In the genomic region with DNA sequence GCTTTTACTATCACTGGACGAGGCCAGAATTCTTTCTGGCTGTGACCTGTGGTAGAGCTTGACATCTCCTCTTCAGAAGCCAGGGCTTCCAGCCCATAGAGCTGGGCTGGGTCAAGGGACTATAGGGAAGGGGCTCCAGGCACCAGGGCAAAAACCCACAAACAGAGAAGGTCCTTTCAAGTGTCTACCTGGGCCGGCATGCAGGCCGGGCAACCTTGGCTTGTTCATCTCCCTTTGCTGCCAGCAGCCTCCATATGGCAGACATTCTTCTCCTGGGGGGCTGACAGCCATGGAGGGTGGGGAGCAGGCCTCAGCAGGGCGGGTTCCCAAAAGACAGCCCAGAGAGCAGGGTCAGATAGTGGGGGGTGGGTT, we compare ENCODE assay signal across 8 cellular contexts. TPM values are rescaled to one million over a fixed set of nuclear protein-coding genes. Genes with fewer than 3 reads are reported as not detected.
DNase-seq lines count a peak whose midpoint lies in the region; ATAC-seq, FAIRE-seq and TF ChIP-seq lines count a peak whose summit lies in the region.
"Not testable (repeated sequence)": the region's sequence is repeated elsewhere in the genome, so short reads cannot be mapped to it uniquely, and the experiment has no call there.

No MANE protein-coding gene starts in this region.

- POLR2A ChIA-PET in HepG2 (lab: Yijun Ruan, JAX) = interaction anchor here (0.8 to 1.2 kb wide), 3 partner anchors 22 to 110 kb away, joined by 3 to 4 read pairs (median 3); a partner anchor contains a TSS

- not testable (repeated sequence) for H3K79me2 ChIP-seq in HepG2 (ENCODE audit: insufficient read depth, low read length)

- not testable (repeated sequence) for H4K20me1 ChIP-seq in HepG2 (ENCODE audit: insufficient read depth, low read length)

- not testable (repeated sequence) for TF ChIP-seq CTCF in CD14-positive monocyte (IDR thresholded peaks at IDR 0.05); HepG2 (CRISPR knock-in tag; IDR thresholded peaks at IDR 0.05); nephron progenitor cell (IDR thresholded peaks at IDR 0.05)

- H3K9ac ChIP-seq in HUES48 (ENCODE audit: low read depth, low read length); HepG2 (ENCODE audit: insufficient read depth, low read depth, low read length): not testable (repeated sequence)

- peak overlapping the region; percentile 97 for H3K4me2 ChIP-seq in HepG2 (ENCODE audit: low read depth, low read length)

- H3K9me3 ChIP-seq in HUES48 (ENCODE audit: control insufficient read depth, insufficient read depth, low read length); effector memory CD4-positive, alpha-beta T cell (ENCODE audit: control insufficient read depth, low read length); HepG2 (ENCODE audit: low read length): not testable (repeated sequence)

- FAIRE-seq in HepG2 (lab: Jason Lieb, UNC) = not testable (repeated sequence)

- peak overlapping the region; percentile 29 for H3K27ac ChIP-seq in HUES48 (ENCODE audit: low read depth, low read length)
- not testable (repeated sequence) for H3K27ac ChIP-seq in effector memory CD4-positive, alpha-beta T cell (ENCODE audit: insufficient read depth, low read length, poor library complexity, severe bottlenecking); HepG2 (ENCODE audit: extremely low read length, insufficient read depth, low read length)

- H3K4me1 Mint-ChIP-seq in CD14-positive monocyte (peaks cover 29% of the 10 kb centered on the region), nephron progenitor cell (peaks cover 29% of the 10 kb centered on the region)
- peaks cover 17% of the 10 kb centered on the region for H3K4me1 Mint-ChIP-seq in T-helper 1 cell treated with Interleukin-12 subunit alpha and Interleukin-12 subunit beta and Interleukin-4 antibody, amounts not matched to agents 30 μg/mL and 1 μg/mL, for 36 hours (ENCODE audit: low read depth)
- peaks cover 56% of the 10 kb centered on the region for H3K4me1 Mint-ChIP-seq in activated naive CD4-positive, alpha-beta T cell treated with anti-CD3 and anti-CD28 coated beads, Interleukin-2, amount 10 ng/mL, durations not matched to agents 7 days and 5 days
- peaks cover 30 to 56% of the 10 kb centered on the region in 2 donors for H3K4me1 Mint-ChIP-seq in stimulated activated naive B cell treated with anti-CD40 and anti-IgM and Interleukin-4, amounts not matched to agents 10 μg/mL and 1 μg/mL and 100 μg/mL, for 72 hours

- BruUV-seq in HepG2 (replicated peaks; lab: Mats Ljungman, UMichigan) = not testable (repeated sequence)

- CTCF ChIA-PET in activated naive CD4-positive, alpha-beta T cell treated with anti-CD3 and anti-CD28 coated beads, Interleukin-2, amount 10 ng/mL, durations not matched to agents 7 days and 5 days (lab: Charles Lee); HepG2 (lab: Yijun Ruan, JAX; ENCODE audit: low intra/inter-chr PET ratio, low total read pairs): not testable (repeated sequence)

- H2AFZ ChIP-seq in HepG2 (ENCODE audit: low read length) = not testable (repeated sequence)

- H3K27ac Mint-ChIP-seq in CD14-positive monocyte = peak overlapping the region in 2 of 7 donors; percentile 25 to 74
- not testable (repeated sequence) for H3K27ac Mint-ChIP-seq in T-helper 1 cell treated with Interleukin-12 subunit alpha and Interleukin-12 subunit beta and Interleukin-4 antibody, amounts not matched to agents 30 μg/mL and 1 μg/mL, for 36 hours; nephron progenitor cell
- H3K27ac Mint-ChIP-seq in activated naive CD4-positive, alpha-beta T cell treated with anti-CD3 and anti-CD28 coated beads, Interleukin-2, amount 10 ng/mL, durations not matched to agents 7 days and 5 days = peak overlapping the region; percentile 64
- peak overlapping the region; percentile 62 for H3K27ac Mint-ChIP-seq in stimulated activated naive B cell treated with anti-CD40 and anti-IgM and Interleukin-4, amounts not matched to agents 10 μg/mL and 1 μg/mL and 100 μg/mL, for 72 hours

- in situ Hi-C loops in HepG2 (cut with HindIII; ENCODE audit: extremely low pct_ligation_motif_present, low pct_unique_long_range_greater_than_20kb) = not testable (repeated sequence)

- H3K4me3 ChIP-seq in HUES48 (ENCODE audit: low read depth, low read length) (peak overlapping the region; percentile 70; the same call in 1 of the 2 replicates), HepG2 (replicated peaks in 1 of 3; ENCODE audit: insufficient read depth in 1 of 3, low read depth in 2 of 3, low read length in 3 of 3) (peak overlapping the region in 2 of 3 experiments; percentile 69 to 78; a peak in 3 of 6 replicates)
- H3K4me3 ChIP-seq in effector memory CD4-positive, alpha-beta T cell (ENCODE audit: insufficient read depth, low read depth, low read length, poor library complexity, severe bottlenecking) = peak overlapping the region; percentile 45

- not testable (repeated sequence) for H3K9me3 Mint-ChIP-seq in CD14-positive monocyte; T-helper 1 cell treated with Interleukin-12 subunit alpha and Interleukin-12 subunit beta and Interleukin-4 antibody, amounts not matched to agents 30 μg/mL and 1 μg/mL, for 36 hours; activated naive CD4-positive, alpha-beta T cell treated with anti-CD3 and anti-CD28 coated beads, Interleukin-2, amount 10 ng/mL, durations not matched to agents 7 days and 5 days; nephron progenitor cell; stimulated activated naive B cell treated with anti-CD40 and anti-IgM and Interleukin-4, amounts not matched to agents 10 μg/mL and 1 μg/mL and 100 μg/mL, for 72 hours

- not testable (repeated sequence) for H3K27me3 Mint-ChIP-seq in CD14-positive monocyte (ENCODE audit: low read depth in 3 of 3); T-helper 1 cell treated with Interleukin-12 subunit alpha and Interleukin-12 subunit beta and Interleukin-4 antibody, amounts not matched to agents 30 μg/mL and 1 μg/mL, for 36 hours (ENCODE audit: low read depth); nephron progenitor cell (ENCODE audit: low read depth, poor library complexity); stimulated activated naive B cell treated with anti-CD40 and anti-IgM and Interleukin-4, amounts not matched to agents 10 μg/mL and 1 μg/mL and 100 μg/mL, for 72 hours
- peaks cover 25% of the 10 kb centered on the region for H3K27me3 Mint-ChIP-seq in activated naive CD4-positive, alpha-beta T cell treated with anti-CD3 and anti-CD28 coated beads, Interleukin-2, amount 10 ng/mL, durations not matched to agents 7 days and 5 days

- peak overlapping the region; percentile 73 to 85 for H3K4me3 Mint-ChIP-seq in CD14-positive monocyte
- peak overlapping the region; percentile 53 for H3K4me3 Mint-ChIP-seq in T-helper 1 cell treated with Interleukin-12 subunit alpha and Interleukin-12 subunit beta and Interleukin-4 antibody, amounts not matched to agents 30 μg/mL and 1 μg/mL, for 36 hours
- peak overlapping the region; percentile 68 for H3K4me3 Mint-ChIP-seq in activated naive CD4-positive, alpha-beta T cell treated with anti-CD3 and anti-CD28 coated beads, Interleukin-2, amount 10 ng/mL, durations not matched to agents 7 days and 5 days
- H3K4me3 Mint-ChIP-seq in nephron progenitor cell = peak overlapping the region; percentile 75
- H3K4me3 Mint-ChIP-seq in stimulated activated naive B cell treated with anti-CD40 and anti-IgM and Interleukin-4, amounts not matched to agents 10 μg/mL and 1 μg/mL and 100 μg/mL, for 72 hours = peak overlapping the region; percentile 51 to 78

- DNase-seq in CD14-positive monocyte (ENCODE audit: low spot score); activated naive CD4-positive, alpha-beta T cell treated with anti-CD3 and anti-CD28 coated beads, Interleukin-2, amount 10 ng/mL, durations not matched to agents 7 days and 5 days; effector memory CD4-positive, alpha-beta T cell; HepG2 (ENCODE audit: low spot score); nephron progenitor cell; stimulated activated naive B cell treated with anti-CD40 and anti-IgM and Interleukin-4, amounts not matched to agents 10 μg/mL and 1 μg/mL and 100 μg/mL, for 72 hours: not testable (repeated sequence)

- H3K36me3 Mint-ChIP-seq in CD14-positive monocyte; T-helper 1 cell treated with Interleukin-12 subunit alpha and Interleukin-12 subunit beta and Interleukin-4 antibody, amounts not matched to agents 30 μg/mL and 1 μg/mL, for 36 hours (ENCODE audit: low read depth); activated naive CD4-positive, alpha-beta T cell treated with anti-CD3 and anti-CD28 coated beads, Interleukin-2, amount 10 ng/mL, durations not matched to agents 7 days and 5 days; nephron progenitor cell (ENCODE audit: low read depth): not testable (repeated sequence)
- H3K36me3 Mint-ChIP-seq in stimulated activated naive B cell treated with anti-CD40 and anti-IgM and Interleukin-4, amounts not matched to agents 10 μg/mL and 1 μg/mL and 100 μg/mL, for 72 hours = peaks cover 12 to 17% of the 10 kb centered on the region in 2 donors

- not testable (repeated sequence) for ATAC-seq in HepG2; stimulated activated naive B cell treated with anti-CD40 and anti-IgM and Interleukin-4, amounts not matched to agents 10 μg/mL and 1 μg/mL and 100 μg/mL, for 72 hours (replicated peaks)

- not testable (repeated sequence) for TF ChIP-seq POLR2A in HepG2 (IDR thresholded peaks at IDR 0.05; ENCODE audit: insufficient read depth in 1 of 2, low read depth in 2 of 2, low read length in 2 of 2)

- not testable (repeated sequence) for H3K27me3 ChIP-seq in HUES48 (ENCODE audit: control insufficient read depth, insufficient read depth, low read length); effector memory CD4-positive, alpha-beta T cell (replicated peaks; ENCODE audit: control insufficient read depth, insufficient read depth, low read length, poor library complexity, severe bottlenecking); HepG2 (ENCODE audit: control insufficient read depth in 1 of 2, insufficient read depth in 2 of 2, low read length in 2 of 2)

- intact Hi-C loops in CD14-positive monocyte (cut with micrococcal nuclease) = not testable (repeated sequence)
- intact Hi-C loops in HepG2 (cut with micrococcal nuclease; ENCODE audit: unreplicated experiment) = loop anchor here (10.0 kb wide), 1 partner anchor 63 kb away; no protein-coding TSS in a partner anchor

- TF ChIP-seq EP300 in HepG2 (IDR thresholded peaks at IDR 0.05; ENCODE audit: low read depth in 2 of 2, low read length in 2 of 2); HepG2 (CRISPR knock-in tag; IDR thresholded peaks at IDR 0.05; ENCODE audit: borderline replicate concordance): not testable (repeated sequence)

- 50% methylated on average over 1 of the region's 4 CpGs for WGBS in HepG2 (ENCODE audit: low lambda C conversion rate)

- not testable (repeated sequence) for TF ChIP-seq RAD21 in HepG2 (CRISPR knock-in tag; IDR thresholded peaks at IDR 0.05)

- H3K4me1 ChIP-seq in HUES48 (ENCODE audit: control insufficient read depth, insufficient read depth, low read length) = not testable (repeated sequence)
- peaks cover 16% of the 10 kb centered on the region for H3K4me1 ChIP-seq in effector memory CD4-positive, alpha-beta T cell (ENCODE audit: control insufficient read depth, insufficient read depth, low read length, poor library complexity, severe bottlenecking)
- peaks cover 66% of the 10 kb centered on the region for H3K4me1 ChIP-seq in HepG2 (ENCODE audit: insufficient read depth, low read length)

- not testable (repeated sequence) for H3K36me3 ChIP-seq in HUES48 (ENCODE audit: control insufficient read depth, insufficient read depth, low read length); effector memory CD4-positive, alpha-beta T cell (ENCODE audit: control insufficient read depth, insufficient read depth, low read length); HepG2 (replicated peaks in 1 of 2; ENCODE audit: control insufficient read depth in 1 of 2, insufficient read depth in 2 of 2, low read length in 2 of 2)

RNA-seq across cellular contexts. Expression of a gene that starts 18.0 kb away (rescaled TPM):
- polyA plus RNA-seq in CD14-positive monocyte = 1 to 10 TPM; 1.3 to 2.4 TPM
- total RNA-seq in HepG2 (2016; rRNA removed; fragmentation: Illumina TruSeq; extraction: Trizol) = 42.0 and 51.9 TPM in 2 replicates
- total RNA-seq in HepG2 (2016; cell fraction: cytosol; rRNA removed; fragmentation: Illumina TruSeq; extraction: Trizol; ENCODE audit: low read depth) = 7.2 and 11.1 TPM in 2 replicates
- total RNA-seq in HepG2 (2016; cell fraction: insoluble cytoplasmic fraction; rRNA removed; fragmentation: Illumina TruSeq; extraction: Trizol) = 43.6 and 50.7 TPM in 2 replicates
- 12.3 and 17.6 TPM in 2 replicates for total RNA-seq in HepG2 (2016; cell fraction: membrane; rRNA removed; fragmentation: Illumina TruSeq; extraction: Trizol)
- 36.8 and 37.0 TPM in 2 replicates for total RNA-seq in HepG2 (2016; cell fraction: nucleus; rRNA removed; fragmentation: Illumina TruSeq; extraction: Trizol)
- 7.7 and 10.1 TPM in 2 replicates for polyA plus RNA-seq in HepG2 (2011; rRNA removed)
- polyA plus RNA-seq in HepG2 (2011; cell fraction: cytosol; rRNA removed) = 4.6 and 4.7 TPM in 2 replicates
- polyA plus RNA-seq in HepG2 (2011; cell fraction: nucleus; rRNA removed) = 12.9 and 16.1 TPM in 2 replicates
- 6.2 and 11.1 TPM in 2 replicates for polyA plus RNA-seq in HepG2 (2012)
- 1.6 and 2.0 TPM in 2 replicates for polyA plus RNA-seq in HepG2 (2016; cell fraction: cytosol; fragmentation: Illumina TruSeq; extraction: Trizol; ENCODE audit: low read depth)
- polyA plus RNA-seq in HepG2 (2016; cell fraction: insoluble cytoplasmic fraction; fragmentation: Illumina TruSeq; extraction: Trizol; ENCODE audit: low read depth) = 22.4 and 28.6 TPM in 2 replicates
- polyA plus RNA-seq in HepG2 (2016; cell fraction: membrane; fragmentation: Illumina TruSeq; extraction: Trizol; ENCODE audit: low read depth) = 2.9 and 4.6 TPM in 2 replicates
- 45.0 and 47.0 TPM in 2 replicates for polyA plus RNA-seq in HepG2 (2016; cell fraction: nucleus; fragmentation: Illumina TruSeq; extraction: Trizol; ENCODE audit: insufficient read depth, low read depth)
- polyA minus RNA-seq in HepG2 (2011; rRNA and poly(A)+ RNA removed; ENCODE audit: low replicate concordance) = 14.3 and 46.5 TPM in 2 replicates
- polyA minus RNA-seq in HepG2 (2011; cell fraction: cytosol; rRNA and poly(A)+ RNA removed) = 13.4 and 17.9 TPM in 2 replicates
- 22.5 and 25.8 TPM in 2 replicates for polyA minus RNA-seq in HepG2 (2011; cell fraction: nucleus; rRNA and poly(A)+ RNA removed)

RNA-seq across cellular contexts. Expression of a gene that starts 21.6 kb away (rescaled TPM):
- 100 to 1,000 TPM; 105 to 111 TPM for polyA plus RNA-seq in CD14-positive monocyte
- 40.8 and 66.8 TPM in 2 replicates for total RNA-seq in HepG2 (2016; rRNA removed; fragmentation: Illumina TruSeq; extraction: Trizol)
- 14.6 and 17.1 TPM in 2 replicates for total RNA-seq in HepG2 (2016; cell fraction: cytosol; rRNA removed; fragmentation: Illumina TruSeq; extraction: Trizol; ENCODE audit: low read depth)
- total RNA-seq in HepG2 (2016; cell fraction: insoluble cytoplasmic fraction; rRNA removed; fragmentation: Illumina TruSeq; extraction: Trizol) = 41.6 and 65.7 TPM in 2 replicates
- 19.9 and 22.1 TPM in 2 replicates for total RNA-seq in HepG2 (2016; cell fraction: membrane; rRNA removed; fragmentation: Illumina TruSeq; extraction: Trizol)
- 47.8 and 53.5 TPM in 2 replicates for total RNA-seq in HepG2 (2016; cell fraction: nucleus; rRNA removed; fragmentation: Illumina TruSeq; extraction: Trizol)
- 86.6 and 90.5 TPM in 2 replicates for polyA plus RNA-seq in HepG2 (2011; rRNA removed)
- 65.3 and 87.0 TPM in 2 replicates for polyA plus RNA-seq in HepG2 (2011; cell fraction: cytosol; rRNA removed)
- 27.6 and 31.9 TPM in 2 replicates for polyA plus RNA-seq in HepG2 (2011; cell fraction: nucleus; rRNA removed)
- polyA plus RNA-seq in HepG2 (2012) = 39.7 and 61.7 TPM in 2 replicates
- 24.0 and 26.2 TPM in 2 replicates for polyA plus RNA-seq in HepG2 (2016; cell fraction: cytosol; fragmentation: Illumina TruSeq; extraction: Trizol; ENCODE audit: low read depth)
- polyA plus RNA-seq in HepG2 (2016; cell fraction: insoluble cytoplasmic fraction; fragmentation: Illumina TruSeq; extraction: Trizol; ENCODE audit: low read depth) = 36.3 and 39.9 TPM in 2 replicates
- 16.5 and 19.2 TPM in 2 replicates for polyA plus RNA-seq in HepG2 (2016; cell fraction: membrane; fragmentation: Illumina TruSeq; extraction: Trizol; ENCODE audit: low read depth)
- polyA plus RNA-seq in HepG2 (2016; cell fraction: nucleus; fragmentation: Illumina TruSeq; extraction: Trizol; ENCODE audit: insufficient read depth, low read depth) = 76.8 and 84.3 TPM in 2 replicates
- polyA minus RNA-seq in HepG2 (2011; rRNA and poly(A)+ RNA removed; ENCODE audit: low replicate concordance) = 52.3 and 99.5 TPM in 2 replicates
- polyA minus RNA-seq in HepG2 (2011; cell fraction: cytosol; rRNA and poly(A)+ RNA removed) = 18.1 and 22.0 TPM in 2 replicates
- polyA minus RNA-seq in HepG2 (2011; cell fraction: nucleus; rRNA and poly(A)+ RNA removed) = 11.1 and 14.2 TPM in 2 replicates

RNA-seq across cellular contexts. Expression of a gene that starts 56.0 kb away (rescaled TPM):
- polyA plus RNA-seq in CD14-positive monocyte = under 1 TPM; 0.11 to 0.31 TPM
- 0.29 and 0.44 TPM in 2 replicates for total RNA-seq in HepG2 (2016; rRNA removed; fragmentation: Illumina TruSeq; extraction: Trizol)
- 0.30 and 0.44 TPM in 2 replicates for total RNA-seq in HepG2 (2016; cell fraction: cytosol; rRNA removed; fragmentation: Illumina TruSeq; extraction: Trizol; ENCODE audit: low read depth)
- total RNA-seq in HepG2 (2016; cell fraction: insoluble cytoplasmic fraction; rRNA removed; fragmentation: Illumina TruSeq; extraction: Trizol) = 0.19 and 0.37 TPM in 2 replicates
- total RNA-seq in HepG2 (2016; cell fraction: membrane; rRNA removed; fragmentation: Illumina TruSeq; extraction: Trizol) = 0.37 and 0.41 TPM in 2 replicates
- total RNA-seq in HepG2 (2016; cell fraction: nucleus; rRNA removed; fragmentation: Illumina TruSeq; extraction: Trizol) = 0.34 and 0.47 TPM in 2 replicates
- 0.22 and 0.26 TPM in 2 replicates for polyA plus RNA-seq in HepG2 (2011; rRNA removed)
- polyA plus RNA-seq in HepG2 (2011; cell fraction: cytosol; rRNA removed) = 0.21 and 0.32 TPM in 2 replicates
- 0.61 and 0.68 TPM in 2 replicates for polyA plus RNA-seq in HepG2 (2011; cell fraction: nucleus; rRNA removed)
- polyA plus RNA-seq in HepG2 (2012) = 0.27 and 0.59 TPM in 2 replicates
- polyA plus RNA-seq in HepG2 (2016; cell fraction: cytosol; fragmentation: Illumina TruSeq; extraction: Trizol; ENCODE audit: low read depth) = 0.18 and 0.20 TPM in 2 replicates
- 0.21 and 0.25 TPM in 2 replicates for polyA plus RNA-seq in HepG2 (2016; cell fraction: insoluble cytoplasmic fraction; fragmentation: Illumina TruSeq; extraction: Trizol; ENCODE audit: low read depth)
- 0.25 and 0.29 TPM in 2 replicates for polyA plus RNA-seq in HepG2 (2016; cell fraction: membrane; fragmentation: Illumina TruSeq; extraction: Trizol; ENCODE audit: low read depth)
- polyA plus RNA-seq in HepG2 (2016; cell fraction: nucleus; fragmentation: Illumina TruSeq; extraction: Trizol; ENCODE audit: insufficient read depth, low read depth) = 0.30 and 0.43 TPM in 2 replicates
- polyA minus RNA-seq in HepG2 (2011; rRNA and poly(A)+ RNA removed; ENCODE audit: low replicate concordance) = 0.63 and 0.66 TPM in 2 replicates
- polyA minus RNA-seq in HepG2 (2011; cell fraction: cytosol; rRNA and poly(A)+ RNA removed) = 0.18 and 0.30 TPM in 2 replicates
- 0.75 and 0.90 TPM in 2 replicates for polyA minus RNA-seq in HepG2 (2011; cell fraction: nucleus; rRNA and poly(A)+ RNA removed)
